ENCODE assay signal across 2 cellular contexts in the genomic region with DNA sequence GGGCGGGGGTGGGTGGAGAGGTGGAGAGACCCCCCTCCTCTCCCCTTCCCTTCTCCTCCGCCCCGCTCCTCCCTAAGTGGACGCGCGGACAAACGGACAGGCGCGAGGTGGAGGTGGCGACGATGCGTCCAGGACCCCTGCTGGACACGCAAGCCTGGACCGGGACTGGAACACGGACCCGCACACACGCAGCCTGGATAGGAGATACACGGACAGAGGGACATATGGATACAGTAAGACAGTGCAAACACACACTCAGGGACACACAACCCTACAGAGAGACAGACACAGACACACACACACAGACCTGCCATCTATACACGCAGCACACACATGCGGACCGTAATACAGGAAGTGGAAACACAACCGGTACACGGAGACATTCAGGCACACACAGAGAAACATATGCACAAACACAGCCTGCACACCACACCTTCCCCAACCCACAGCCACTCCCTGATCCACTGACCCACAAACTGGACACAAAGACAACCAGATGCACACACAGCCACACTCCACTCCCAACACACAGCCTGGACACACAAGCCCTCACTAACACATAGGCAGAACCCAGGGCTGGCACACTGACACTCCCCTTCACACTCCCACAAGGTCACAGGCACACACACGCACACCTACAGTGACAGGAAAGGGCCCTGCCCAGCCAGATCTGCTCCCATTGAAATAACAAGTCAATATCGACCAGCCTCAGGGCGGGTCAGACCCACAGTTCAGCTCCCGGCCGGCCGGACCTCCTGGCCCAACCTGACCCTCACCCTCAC.
A peak's percentile ranks its signal among the peaks of the same experiment; 100 is the strongest.
TF ChIP-seq lines count a peak whose summit lies in the region.

No MANE protein-coding gene starts in this region.

TF ChIP-seq in GM12891, 5 proteins besides CTCF, POLR2A, EP300 and RAD21:
- TF ChIP-seq SPI1 (IDR thresholded peaks at IDR 0.05; ENCODE audit: low read depth, low read length): peak; percentile 85
- no peak for TF ChIP-seq POLR2AphosphoS5 (IDR thresholded peaks at IDR 0.05; ENCODE audit: low read depth, low read length)
- TF ChIP-seq POU2F2 (IDR thresholded peaks at IDR 0.05; ENCODE audit: low read depth, low read length): no peak

TF ChIP-seq in H1, 55 proteins besides CTCF, POLR2A, EP300 and RAD21:
- TF ChIP-seq SUZ12 (IDR thresholded peaks at IDR 0.05; ENCODE audit: low read length) (peak; percentile 84), RXRA (IDR thresholded peaks at IDR 0.05; ENCODE audit: insufficient read depth, low read depth, low read length) (no peak), EGR1 (IDR thresholded peaks at IDR 0.05; ENCODE audit: borderline replicate concordance, low read depth, low read length) (no peak), RNF2 (IDR thresholded peaks at IDR 0.05; ENCODE audit: borderline replicate concordance, low read depth, low read length, missing control alignments, poor library complexity, severe bottlenecking) (peak; percentile 51), EZH2 (IDR thresholded peaks at IDR 0.05; ENCODE audit: low read depth, low read length, severe bottlenecking) (peak; percentile 83)
